8 cellular contexts compared by ENCODE assay signal in genomic region chr18:44680271-44681038, GRCh38. TPM values are rescaled to one million over a fixed set of nuclear protein-coding genes. Genes with fewer than 3 reads are reported as not detected.
DNase-seq lines count a peak whose midpoint lies in the region; ATAC-seq and TF ChIP-seq lines count a peak whose summit lies in the region.

Gene SETBP1 (plus strand): TSS chr18:44680888. CDS start chr18:44701347, 20,459 bp downstream.

- intact Hi-C loops in sigmoid colon (cut with DNase I) = loop anchor here (2.0 to 5.0 kb wide), 2 partner anchors 207 to 336 kb away; no protein-coding TSS in a partner anchor

- H3K36me3 ChIP-seq in SJSA1 (peaks cover 6% of the 10 kb centered on the region), sigmoid colon (no peaks in the 10 kb centered on the region)

- in situ Hi-C loops in T47D (cut with HindIII; ENCODE audit: low pct_unique_long_range_greater_than_20kb, low sequenced_read_pairs) = no loop called here

- H3K27me3 ChIP-seq in SJSA1 (replicated peaks) (no peaks in the 10 kb centered on the region), sigmoid colon (no peaks in the 10 kb centered on the region)

- WGBS in sigmoid colon, 2 donors = 0 to 1% methylated on average over 65 of the region's 65 CpGs

- TF ChIP-seq POLR2A in sigmoid colon (IDR thresholded peaks at IDR 0.05) = no peak

- H3K9me3 ChIP-seq in SJSA1 (replicated peaks) (no peaks in the 10 kb centered on the region), iPS-18c (ENCODE audit: control insufficient read depth, insufficient read depth, low read length) (no peaks in the 10 kb centered on the region), sigmoid colon (no peaks in the 10 kb centered on the region)

- TF ChIP-seq EP300 in sigmoid colon (IDR thresholded peaks at IDR 0.05) = no peak

- no peak for ATAC-seq in GM21381 (IDR thresholded peaks at IDR 0.05; ENCODE audit: unreplicated experiment)

- H3K4me1 ChIP-seq in SJSA1 (replicated peaks) (peaks cover 34% of the 10 kb centered on the region), sigmoid colon (peaks cover 0 to 46% (median 41%) of the 10 kb centered on the region in 4 donors)

- H3K4me3 ChIP-seq in GM12864 (ENCODE audit: low read depth, low read length) (peak within 1 kb of the TSS; percentile 67), SJSA1 (peak within 1 kb of the TSS; percentile 92), iPS-18c (ENCODE audit: insufficient read depth, low read depth, low read length) (peak within 1 kb of the TSS; percentile 65), sigmoid colon (peak within 1 kb of the TSS; percentile 64 to 94 (median 84))

- no peak for TF ChIP-seq CTCF in GM12864 (IDR thresholded peaks at IDR 0.05; ENCODE audit: low read depth, low read length, missing control alignments)
- TF ChIP-seq CTCF in sigmoid colon (IDR thresholded peaks at IDR 0.05) = no peak

- DNase-seq in GM12864 (ENCODE audit: low read depth) (no peak), HuH-7.5 (ENCODE audit: low spot score) (peak; percentile 72), SJSA1 (ENCODE audit: low read depth in 1 of 2, low spot score in 2 of 2) (peak; percentile 64 to 75), T47D (ENCODE audit: low read depth in 1 of 2, low spot score in 1 of 2) (peak; percentile 49 to 56), sigmoid colon (peak; percentile 93), amniotic stem cell (lab: John Stamatoyannopoulos, UW) (no peak)

- H3K27ac ChIP-seq in SJSA1 (peak within 1 kb of the TSS; percentile 75), sigmoid colon (peak within 1 kb of the TSS; percentile 93 to 99 (median 98))

RNA-seq across cellular contexts. Expression of gene SETBP1, which starts in this region (rescaled TPM):
- total RNA-seq in SJSA1 (2014; rRNA removed; shearing (Covaris generic)) = 9.9 and 12.6 TPM in 2 replicates
- total RNA-seq in sigmoid colon = 100 to 1,000 TPM in 1 of 4 donors, 10 to 100 TPM in 3; 67.9 to 100 (median 70.2) TPM
- 1 to 10 TPM in 2 of 3 donors, under 1 TPM in 1; 0.69 to 3.7 (median 1.2) TPM for polyA plus RNA-seq in sigmoid colon

Comparison
In these comparisons a context has a peak if more than half of its experiments do, and no peak if none do; other contexts are left out.
1. DNase-seq: peak in HuH-7.5 (single experiment), SJSA1 (2 of 2), T47D (2 of 2) and sigmoid colon (single experiment); none in GM12864 (single experiment) and amniotic stem cell (single experiment).
2. Peak in every context shown above with its lines, with median percentiles within 50 percentile points of each other: H3K4me3 ChIP-seq.